In genomic region chr1:196774195-196774594, GRCh38 we compare ENCODE assay signal across 20 cellular contexts. TPM values are rescaled to one million over a fixed set of nuclear protein-coding genes. Genes with fewer than 3 reads are reported as not detected.
DNase-seq lines count a peak whose midpoint lies in the region; ATAC-seq, FAIRE-seq and TF ChIP-seq lines count a peak whose summit lies in the region.
"Had no signal": no experiment of that assay in that cellular context is flagged by ENCODE, and none has a peak within 500 bp of the region (broad histone marks: within the 10 kb centered on the region; RNA-seq: fewer than 3 reads in every experiment).

No MANE protein-coding gene starts in this region.

- POLR2A ChIA-PET in HepG2 (lab: Yijun Ruan, JAX): no interaction called here

- no peak overlapping the region for H2AK5ac ChIP-seq in mesendoderm (ENCODE audit: low read length)

- in situ Hi-C loops in HepG2 (cut with HindIII; ENCODE audit: extremely low pct_ligation_motif_present, low pct_unique_long_range_greater_than_20kb): no loop called here

- no peaks in the 10 kb centered on the region for H3K27me3 ChIP-seq in liver (ENCODE audit: control insufficient read depth in 4 of 4, insufficient read depth in 4 of 4, low read length in 3 of 4)
- no peaks in the 10 kb centered on the region for H3K27me3 ChIP-seq in HepG2 (ENCODE audit: control insufficient read depth in 1 of 2, insufficient read depth in 2 of 2, low read length in 2 of 2)
- H3K27me3 ChIP-seq in mesendoderm (ENCODE audit: insufficient read depth, low read length, poor library complexity): no peaks in the 10 kb centered on the region
- no peaks in the 10 kb centered on the region for H3K27me3 ChIP-seq in right cardiac atrium (ENCODE audit: control insufficient read depth, insufficient read depth)
- H3K27me3 ChIP-seq: BLaER1 treated with 17β-estradiol and CSF1 and Interleukin-3, amounts not matched to agents 10 nM and 100 nM had no signal

- no peaks in the 10 kb centered on the region for H3K79me1 ChIP-seq in mesendoderm (ENCODE audit: low read length)

- no peaks in the 10 kb centered on the region for H4K20me1 ChIP-seq in HepG2 (ENCODE audit: insufficient read depth, low read length)
- H4K20me1 ChIP-seq: BLaER1 treated with 17β-estradiol and CSF1 and Interleukin-3, amounts not matched to agents 10 nM and 100 nM had no signal

- no peak for TF ChIP-seq CTCF in liver (IDR thresholded peaks at IDR 0.05; ENCODE audit: low read depth, low read length, missing input control)
- TF ChIP-seq CTCF in HepG2 (CRISPR knock-in tag; IDR thresholded peaks at IDR 0.05): no peak

- DNase-seq in HepG2 (ENCODE audit: low spot score) (no peak), LHCN-M2 (ENCODE audit: low read depth) (peak; percentile 40), left lobe of liver (ENCODE audit: low spot score) (no peak), GF-D8 (lab: John Stamatoyannopoulos, UW) (no peak), iPS-NIHi7 (ENCODE audit: extremely low spot score) (no peak), mesendoderm (no peak), right cardiac atrium (no peak)
- DNase-seq: 8988T; ACHN; Calu3; CD4-positive, CD25-positive, alpha-beta regulatory T cell; DMS 273 treated with DMSO at 0.1 percent for 48 hours; IMR-90 had no signal

- H2BK5ac ChIP-seq in mesendoderm (ENCODE audit: low read length): no peak overlapping the region

- FAIRE-seq in HepG2 (lab: Jason Lieb, UNC): no peak
- FAIRE-seq: GM18507, H1 had no signal

- no peak overlapping the region for H3K4ac ChIP-seq in mesendoderm (ENCODE audit: low read depth, low read length)

- H3K4me3 ChIP-seq in liver (ENCODE audit: low read depth in 1 of 3, low read length in 3 of 3): peak overlapping the region in 1 of 3 donors; percentile 1
- no peak overlapping the region for H3K4me3 ChIP-seq in HepG2 (replicated peaks in 1 of 3; ENCODE audit: insufficient read depth in 1 of 3, low read depth in 2 of 3, low read length in 3 of 3)
- H3K4me3 ChIP-seq in mesendoderm (ENCODE audit: low read length): no peak overlapping the region
- no peak overlapping the region for H3K4me3 ChIP-seq in right cardiac atrium (ENCODE audit: low read length)
- H3K4me3 ChIP-seq: BLaER1 treated with 17β-estradiol and CSF1 and Interleukin-3, amounts not matched to agents 10 nM and 100 nM; GM12878; HAP-1 had no signal

- H4K8ac ChIP-seq in mesendoderm (ENCODE audit: low read depth, low read length): no peak overlapping the region

- TF ChIP-seq RAD21 in liver (IDR thresholded peaks at IDR 0.05): no peak
- TF ChIP-seq RAD21 in HepG2 (CRISPR knock-in tag; IDR thresholded peaks at IDR 0.05): no peak

- H3K79me2 ChIP-seq in HepG2 (ENCODE audit: insufficient read depth, low read length) (no peaks in the 10 kb centered on the region), mesendoderm (ENCODE audit: control insufficient read depth, insufficient read depth, low read length) (no peaks in the 10 kb centered on the region)

- H4K5ac ChIP-seq in mesendoderm (ENCODE audit: low read length): no peak overlapping the region

- H3K27ac ChIP-seq in liver (ENCODE audit: low read depth in 1 of 2, low read length in 2 of 2): peak overlapping the region; percentile 77 to 82
- no peak overlapping the region for H3K27ac ChIP-seq in HepG2 (ENCODE audit: extremely low read length, insufficient read depth, low read length)
- no peak overlapping the region for H3K27ac ChIP-seq in mesendoderm (ENCODE audit: low read depth, low read length)
- no peak overlapping the region for H3K27ac ChIP-seq in right cardiac atrium (ENCODE audit: low read length)
- H3K27ac ChIP-seq: BLaER1 treated with 17β-estradiol and CSF1 and Interleukin-3, amounts not matched to agents 10 nM and 100 nM had no signal

- no peak overlapping the region for H2BK120ac ChIP-seq in mesendoderm (ENCODE audit: low read depth, low read length)

- no peak for TF ChIP-seq EP300 in HepG2 (IDR thresholded peaks at IDR 0.05; ENCODE audit: low read depth in 2 of 2, low read length in 2 of 2)
- TF ChIP-seq EP300 in HepG2 (CRISPR knock-in tag; IDR thresholded peaks at IDR 0.05; ENCODE audit: borderline replicate concordance): no peak

- no peak overlapping the region for H2AFZ ChIP-seq in HepG2 (ENCODE audit: low read length)

- no peak for TF ChIP-seq POLR2A in HepG2 (IDR thresholded peaks at IDR 0.05; ENCODE audit: insufficient read depth in 1 of 2, low read depth in 2 of 2, low read length in 2 of 2)

- H3K9ac ChIP-seq in liver (ENCODE audit: low read depth in 1 of 2, low read length in 2 of 2) (peak overlapping the region in 1 of 2 donors; percentile 36), HepG2 (ENCODE audit: insufficient read depth, low read depth, low read length) (no peak overlapping the region), mesendoderm (ENCODE audit: low read length) (no peak overlapping the region)
- H3K9ac ChIP-seq: BLaER1 treated with 17β-estradiol and CSF1 and Interleukin-3, amounts not matched to agents 10 nM and 100 nM had no signal

- BruUV-seq in HepG2 (replicated peaks; lab: Mats Ljungman, UMichigan): no TSS peak

- no peak overlapping the region for H2BK15ac ChIP-seq in mesendoderm (replicated peaks; ENCODE audit: low read depth)

- no peak for ATAC-seq in HepG2
- ATAC-seq in left lobe of liver: peak; percentile 47
- no peak for ATAC-seq in right cardiac atrium

- H3K4me2 ChIP-seq in HepG2 (ENCODE audit: low read depth, low read length): no peak overlapping the region
- no peak overlapping the region for H3K4me2 ChIP-seq in mesendoderm (ENCODE audit: low read length)
- H3K4me2 ChIP-seq: BLaER1 treated with 17β-estradiol and CSF1 and Interleukin-3, amounts not matched to agents 10 nM and 100 nM had no signal

- no peaks in the 10 kb centered on the region for H3K36me3 ChIP-seq in liver (ENCODE audit: control insufficient read depth in 4 of 4, insufficient read depth in 3 of 4, low read depth in 1 of 4, low read length in 3 of 4)
- H3K36me3 ChIP-seq in HepG2 (replicated peaks in 1 of 2; ENCODE audit: control insufficient read depth in 1 of 2, insufficient read depth in 2 of 2, low read length in 2 of 2): no peaks in the 10 kb centered on the region
- H3K36me3 ChIP-seq in mesendoderm (ENCODE audit: control insufficient read depth, insufficient read depth, low read length): no peaks in the 10 kb centered on the region
- H3K36me3 ChIP-seq: BLaER1 treated with 17β-estradiol and CSF1 and Interleukin-3, amounts not matched to agents 10 nM and 100 nM; HAP-1 had no signal

- WGBS in liver: 24% methylated on average over 2 of the region's 2 CpGs
- 22% methylated on average over 2 of the region's 2 CpGs for WGBS in HepG2 (ENCODE audit: low lambda C conversion rate)
- no CpG with 5 or more reads among the region's 2 CpGs for WGBS in mesendoderm (ENCODE audit: extremely low coverage, insufficient coverage, low lambda C conversion rate)
- WGBS in right cardiac atrium: 36% methylated on average over 2 of the region's 2 CpGs

- no peak overlapping the region for H3K23ac ChIP-seq in mesendoderm (ENCODE audit: low read length)

- intact Hi-C loops in HepG2 (cut with micrococcal nuclease; ENCODE audit: unreplicated experiment): no loop called here
- intact Hi-C loops in right cardiac atrium (cut with DNase I): no loop called here

- H3K4me1 ChIP-seq in liver (ENCODE audit: control insufficient read depth in 4 of 4, insufficient read depth in 4 of 4, low read length in 3 of 4) (peaks cover 0 to 3% (median 0%) of the 10 kb centered on the region in 4 donors), HepG2 (ENCODE audit: insufficient read depth, low read length) (no peaks in the 10 kb centered on the region), mesendoderm (ENCODE audit: control insufficient read depth, low read depth, low read length) (no peaks in the 10 kb centered on the region), right cardiac atrium (ENCODE audit: control insufficient read depth, insufficient read depth, low read length) (no peaks in the 10 kb centered on the region)
- H3K4me1 ChIP-seq: BLaER1 treated with 17β-estradiol and CSF1 and Interleukin-3, amounts not matched to agents 10 nM and 100 nM; HAP-1 had no signal

- no peak overlapping the region for H3K18ac ChIP-seq in mesendoderm (ENCODE audit: low read length)

- H3K56ac ChIP-seq in mesendoderm (ENCODE audit: low read length): no peak overlapping the region

- CTCF ChIA-PET in HepG2 (lab: Yijun Ruan, JAX; ENCODE audit: low intra/inter-chr PET ratio, low total read pairs): no interaction called here

- no peaks in the 10 kb centered on the region for H3K9me3 ChIP-seq in liver (ENCODE audit: control insufficient read depth in 4 of 4, low read length in 3 of 4)
- H3K9me3 ChIP-seq in HepG2 (ENCODE audit: low read length): no peaks in the 10 kb centered on the region
- H3K9me3 ChIP-seq in right cardiac atrium (ENCODE audit: control insufficient read depth, low read length): no peaks in the 10 kb centered on the region
- H3K9me3 ChIP-seq: BLaER1 treated with 17β-estradiol and CSF1 and Interleukin-3, amounts not matched to agents 10 nM and 100 nM; HAP-1 had no signal

RNA-seq across cellular contexts. Expression of gene CFHR3, which starts 0.4 kb away (rescaled TPM):
- 100 to 1,000 TPM in 1 of 2 donors, 10 to 100 TPM in 1; 64.2 to 215 TPM for total RNA-seq in liver
- 100 to 1,000 TPM in 1 of 2 donors, 10 to 100 TPM in 1; 94.2 to 393 TPM for polyA plus RNA-seq in liver
- not detected in 2 replicates for total RNA-seq in HepG2 (2016; rRNA removed; fragmentation: Illumina TruSeq; extraction: Trizol)
- total RNA-seq in HepG2 (2016; cell fraction: cytosol; rRNA removed; fragmentation: Illumina TruSeq; extraction: Trizol; ENCODE audit: low read depth): not detected in 2 replicates
- total RNA-seq in HepG2 (2016; cell fraction: insoluble cytoplasmic fraction; rRNA removed; fragmentation: Illumina TruSeq; extraction: Trizol): not detected in 2 replicates
- total RNA-seq in HepG2 (2016; cell fraction: membrane; rRNA removed; fragmentation: Illumina TruSeq; extraction: Trizol): not detected in 2 replicates
- total RNA-seq in HepG2 (2016; cell fraction: nucleus; rRNA removed; fragmentation: Illumina TruSeq; extraction: Trizol): not detected in 2 replicates
- polyA plus RNA-seq in HepG2 (2011; rRNA removed): not detected in 2 replicates
- not detected in 2 replicates for polyA plus RNA-seq in HepG2 (2011; cell fraction: cytosol; rRNA removed)
- polyA plus RNA-seq in HepG2 (2011; cell fraction: nucleus; rRNA removed): not detected in 2 replicates
- not detected in 2 replicates for polyA plus RNA-seq in HepG2 (2012)
- not detected in 2 replicates for polyA plus RNA-seq in HepG2 (2016; cell fraction: cytosol; fragmentation: Illumina TruSeq; extraction: Trizol; ENCODE audit: low read depth)
- not detected in 2 replicates for polyA plus RNA-seq in HepG2 (2016; cell fraction: insoluble cytoplasmic fraction; fragmentation: Illumina TruSeq; extraction: Trizol; ENCODE audit: low read depth)
- not detected in 2 replicates for polyA plus RNA-seq in HepG2 (2016; cell fraction: membrane; fragmentation: Illumina TruSeq; extraction: Trizol; ENCODE audit: low read depth)
- polyA plus RNA-seq in HepG2 (2016; cell fraction: nucleus; fragmentation: Illumina TruSeq; extraction: Trizol; ENCODE audit: insufficient read depth, low read depth): not detected in 2 replicates
- not detected in 2 replicates for polyA minus RNA-seq in HepG2 (2011; rRNA and poly(A)+ RNA removed; ENCODE audit: low replicate concordance)
- not detected in 2 replicates for polyA minus RNA-seq in HepG2 (2011; cell fraction: cytosol; rRNA and poly(A)+ RNA removed)
- not detected in 2 replicates for polyA minus RNA-seq in HepG2 (2011; cell fraction: nucleus; rRNA and poly(A)+ RNA removed)
- total RNA-seq in LHCN-M2 (2014; rRNA removed): 0.75 TPM in 1 of 2 replicates, not detected in the other
- not detected for polyA plus RNA-seq in LHCN-M2 (2012)
- total RNA-seq in left lobe of liver: 279 TPM
- polyA plus RNA-seq in mesendoderm (2013, experiment 1 of 2): 0.11 TPM
- polyA plus RNA-seq in mesendoderm (2013, experiment 2 of 2): 0.07 TPM
- total RNA-seq in right cardiac atrium: under 1 TPM in 3 of 4 donors, not detected in 1; 0.36 to 0.49 (median 0.38) TPM
- polyA plus RNA-seq in right cardiac atrium: 0.70 TPM
- total RNA-seq: Calu3; CD4-positive, CD25-positive, alpha-beta regulatory T cell; Daoy; IMR-90 had no signal
- polyA plus RNA-seq: CD4-positive, CD25-positive, alpha-beta regulatory T cell; GM12878; IMR-90 had no signal

RNA-seq across cellular contexts. Expression of gene CFHR1, which starts 45.3 kb away (rescaled TPM):
- total RNA-seq in liver: 100 to 1,000 TPM; 288 to 507 TPM
- polyA plus RNA-seq in liver: 1,000 to 10,000 TPM in 1 of 2 donors, 100 to 1,000 TPM in 1; 507 to 1,028 TPM
- total RNA-seq in HepG2 (2016; rRNA removed; fragmentation: Illumina TruSeq; extraction: Trizol): not detected in 2 replicates
- not detected in 2 replicates for total RNA-seq in HepG2 (2016; cell fraction: cytosol; rRNA removed; fragmentation: Illumina TruSeq; extraction: Trizol; ENCODE audit: low read depth)
- not detected in 2 replicates for total RNA-seq in HepG2 (2016; cell fraction: insoluble cytoplasmic fraction; rRNA removed; fragmentation: Illumina TruSeq; extraction: Trizol)
- total RNA-seq in HepG2 (2016; cell fraction: membrane; rRNA removed; fragmentation: Illumina TruSeq; extraction: Trizol): not detected in 2 replicates
- not detected in 2 replicates for total RNA-seq in HepG2 (2016; cell fraction: nucleus; rRNA removed; fragmentation: Illumina TruSeq; extraction: Trizol)
- polyA plus RNA-seq in HepG2 (2011; rRNA removed): not detected in 2 replicates
- not detected in 2 replicates for polyA plus RNA-seq in HepG2 (2011; cell fraction: cytosol; rRNA removed)
- polyA plus RNA-seq in HepG2 (2011; cell fraction: nucleus; rRNA removed): not detected in 2 replicates
- polyA plus RNA-seq in HepG2 (2012): 0.11 TPM in 1 of 2 replicates, not detected in the other
- polyA plus RNA-seq in HepG2 (2016; cell fraction: cytosol; fragmentation: Illumina TruSeq; extraction: Trizol; ENCODE audit: low read depth): not detected in 2 replicates
- not detected in 2 replicates for polyA plus RNA-seq in HepG2 (2016; cell fraction: insoluble cytoplasmic fraction; fragmentation: Illumina TruSeq; extraction: Trizol; ENCODE audit: low read depth)
- not detected in 2 replicates for polyA plus RNA-seq in HepG2 (2016; cell fraction: membrane; fragmentation: Illumina TruSeq; extraction: Trizol; ENCODE audit: low read depth)
- polyA plus RNA-seq in HepG2 (2016; cell fraction: nucleus; fragmentation: Illumina TruSeq; extraction: Trizol; ENCODE audit: insufficient read depth, low read depth): not detected in 2 replicates
- polyA minus RNA-seq in HepG2 (2011; rRNA and poly(A)+ RNA removed; ENCODE audit: low replicate concordance): 0.63 TPM in 1 of 2 replicates, not detected in the other
- not detected in 2 replicates for polyA minus RNA-seq in HepG2 (2011; cell fraction: cytosol; rRNA and poly(A)+ RNA removed)
- not detected in 2 replicates for polyA minus RNA-seq in HepG2 (2011; cell fraction: nucleus; rRNA and poly(A)+ RNA removed)
- total RNA-seq in LHCN-M2 (2014; rRNA removed): not detected in 2 replicates
- polyA plus RNA-seq in LHCN-M2 (2012): 0.11 TPM
- total RNA-seq in left lobe of liver: 675 TPM
- not detected for polyA plus RNA-seq in mesendoderm (2013, experiment 1 of 2)
- polyA plus RNA-seq in mesendoderm (2013, experiment 2 of 2): not detected
- total RNA-seq in right cardiac atrium: not detected
- 0.09 TPM for polyA plus RNA-seq in right cardiac atrium
- total RNA-seq: Calu3; CD4-positive, CD25-positive, alpha-beta regulatory T cell; Daoy; GM12878; H1; IMR-90 had no signal
- polyA plus RNA-seq: CD4-positive, CD25-positive, alpha-beta regulatory T cell; H1; IMR-90 had no signal

Comparison
In these comparisons a context has a peak if more than half of its experiments do, and no peak if none do; other contexts are left out.
1. H3K27ac ChIP-seq: peak in liver (2 of 2); none in HepG2 (single experiment), mesendoderm (single experiment) and right cardiac atrium (single experiment).
2. RNA of gene CFHR3, which starts 0.4 kb away (total RNA-seq): 279 TPM in left lobe of liver (single experiment) and 64.2 to 215 TPM in liver; 0.75 TPM in LHCN-M2, 0.36 to 0.49 TPM in right cardiac atrium and not detected in HepG2; every median in the first group is over 10 times any median in the second.
3. RNA of gene CFHR1, which starts 45.3 kb away (total RNA-seq): 675 TPM in left lobe of liver (single experiment) and 288 to 507 TPM in liver; not detected in right cardiac atrium, not detected in HepG2 and not detected in LHCN-M2; every median in the first group is over 100 times any median in the second.